Comparison of ENCODE assay signal across 11 cellular contexts in genomic region chr3:29694783-29695182, GRCh38.
DNase-seq lines count a peak whose midpoint lies in the region; ATAC-seq and TF ChIP-seq lines count a peak whose summit lies in the region.
"Had no signal": no experiment of that assay in that cellular context is flagged by ENCODE, and none has a peak within 500 bp of the region (broad histone marks: within the 10 kb centered on the region; RNA-seq: fewer than 3 reads in every experiment).

No MANE protein-coding gene starts in this region.

- peaks cover 33% of the 10 kb centered on the region for H3K4me1 ChIP-seq in fibroblast of lung (ENCODE audit: control insufficient read depth, extremely low read depth, insufficient read depth, low read length)

- no peaks in the 10 kb centered on the region for H3K27me3 Mint-ChIP-seq in neural crest cell (ENCODE audit: low read depth)
- no peaks in the 10 kb centered on the region for H3K27me3 Mint-ChIP-seq in stimulated activated naive B cell treated with anti-CD40 and anti-IgM and Interleukin-4, amounts not matched to agents 10 μg/mL and 1 μg/mL and 100 μg/mL, for 72 hours

- no peaks in the 10 kb centered on the region for H4K20me1 ChIP-seq in fibroblast of lung (ENCODE audit: control insufficient read depth, extremely low read depth, insufficient read depth, low read length)

- H3K27ac ChIP-seq in fibroblast of lung (ENCODE audit: insufficient read depth, low read length) (peak overlapping the region; percentile 85), caudate nucleus (ENCODE audit: low read depth, low read length) (no peak overlapping the region)

- no peak overlapping the region for H2AFZ ChIP-seq in fibroblast of lung (ENCODE audit: low read length)

- H3K27ac Mint-ChIP-seq in neural crest cell (ENCODE audit: unreplicated experiment): no peak overlapping the region
- H3K27ac Mint-ChIP-seq in stimulated activated naive B cell treated with anti-CD40 and anti-IgM and Interleukin-4, amounts not matched to agents 10 μg/mL and 1 μg/mL and 100 μg/mL, for 72 hours: no peak overlapping the region

- peak; percentile 59 for DNase-seq in AG09319 (ENCODE audit: extremely low read depth, low read depth)
- peak; percentile 47 for DNase-seq in RKO (ENCODE audit: low spot score)
- peak; percentile 83 to 99 for DNase-seq in fibroblast of lung (ENCODE audit: low read depth in 2 of 2)
- DNase-seq in neural crest cell (ENCODE audit: low read depth, low spot score): no peak
- DNase-seq in caudate nucleus (lab: John Stamatoyannopoulos, UW): no peak
- no peak for DNase-seq in NCI-H1105 treated with DMSO at 0.1 percent for 48 hours (lab: John Stamatoyannopoulos, UW)
- no peak for DNase-seq in activated CD4-positive, alpha-beta T cell treated with anti-CD3 and anti-CD28 coated beads, Interleukin-2, amount 50 U/mL, for 1 hour
- DNase-seq in stimulated activated naive B cell treated with anti-CD40 and anti-IgM and Interleukin-4, amounts not matched to agents 10 μg/mL and 1 μg/mL and 100 μg/mL, for 72 hours: no peak
- DNase-seq: activated CD4-positive, alpha-beta T cell treated with anti-CD3 and anti-CD28 coated beads, Interleukin-2, amount 50 U/mL, for 4 hours; erythroblast; NCI-H1105 had no signal

- no peaks in the 10 kb centered on the region for H3K79me2 ChIP-seq in fibroblast of lung (ENCODE audit: control insufficient read depth, insufficient read depth, low read length)

- H3K4me3 ChIP-seq in fibroblast of lung (replicated peaks in 1 of 4; ENCODE audit: control extremely low read depth in 1 of 4, insufficient read depth in 1 of 4, low read depth in 3 of 4, low read length in 4 of 4): no peak overlapping the region

- peak overlapping the region; percentile 63 for H3K4me2 ChIP-seq in fibroblast of lung (ENCODE audit: extremely low read depth, insufficient read depth, low read length)

- H3K36me3 ChIP-seq in fibroblast of lung (ENCODE audit: control insufficient read depth, insufficient read depth, low read length): peaks cover 2% of the 10 kb centered on the region

- no peaks in the 10 kb centered on the region for H3K9me3 ChIP-seq in fibroblast of lung (ENCODE audit: control insufficient read depth, insufficient read depth, low read depth, low read length)

- peak overlapping the region; percentile 47 for H3K4me3 Mint-ChIP-seq in neural crest cell
- no peak overlapping the region for H3K4me3 Mint-ChIP-seq in stimulated activated naive B cell treated with anti-CD40 and anti-IgM and Interleukin-4, amounts not matched to agents 10 μg/mL and 1 μg/mL and 100 μg/mL, for 72 hours

- no peaks in the 10 kb centered on the region for H3K36me3 Mint-ChIP-seq in neural crest cell (ENCODE audit: low read depth)
- H3K36me3 Mint-ChIP-seq in stimulated activated naive B cell treated with anti-CD40 and anti-IgM and Interleukin-4, amounts not matched to agents 10 μg/mL and 1 μg/mL and 100 μg/mL, for 72 hours: no peaks in the 10 kb centered on the region

- ATAC-seq in stimulated activated naive B cell treated with anti-CD40 and anti-IgM and Interleukin-4, amounts not matched to agents 10 μg/mL and 1 μg/mL and 100 μg/mL, for 72 hours (replicated peaks): no peak

- no peak overlapping the region for H3K9ac ChIP-seq in fibroblast of lung (ENCODE audit: insufficient read depth, low read length)

- no peaks in the 10 kb centered on the region for H3K27me3 ChIP-seq in fibroblast of lung (ENCODE audit: control insufficient read depth, insufficient read depth, low read length)

- H3K4me1 Mint-ChIP-seq in neural crest cell: peaks cover 72% of the 10 kb centered on the region
- H3K4me1 Mint-ChIP-seq in stimulated activated naive B cell treated with anti-CD40 and anti-IgM and Interleukin-4, amounts not matched to agents 10 μg/mL and 1 μg/mL and 100 μg/mL, for 72 hours: no peaks in the 10 kb centered on the region

- no peaks in the 10 kb centered on the region for H3K9me3 Mint-ChIP-seq in neural crest cell
- H3K9me3 Mint-ChIP-seq in stimulated activated naive B cell treated with anti-CD40 and anti-IgM and Interleukin-4, amounts not matched to agents 10 μg/mL and 1 μg/mL and 100 μg/mL, for 72 hours: no peaks in the 10 kb centered on the region

- no peak for TF ChIP-seq CTCF in AG09319 (IDR thresholded peaks at IDR 0.05; ENCODE audit: low read depth, low read length)
- TF ChIP-seq CTCF in fibroblast of lung (conservative IDR thresholded peaks at IDR 0.05 in 1 of 2, IDR thresholded peaks at IDR 0.05 in 1 of 2; ENCODE audit: low read depth in 1 of 2, low read length in 2 of 2): no peak
- TF ChIP-seq CTCF in neural crest cell (conservative IDR thresholded peaks at IDR 0.05): no peak

Comparison
In these comparisons a context has a peak if more than half of its experiments do, and no peak if none do; other contexts are left out.
1. DNase-seq: peak in AG09319 (single experiment), RKO (single experiment) and fibroblast of lung (2 of 2); none in neural crest cell (single experiment), caudate nucleus (0 of 61), NCI-H1105 treated with DMSO at 0.1 percent for 48 hours (single experiment), activated CD4-positive, alpha-beta T cell treated with anti-CD3 and anti-CD28 coated beads, Interleukin-2, amount 50 U/mL, for 1 hour (single experiment) and stimulated activated naive B cell treated with anti-CD40 and anti-IgM and Interleukin-4, amounts not matched to agents 10 μg/mL and 1 μg/mL and 100 μg/mL, for 72 hours (single experiment).